Comparison of ENCODE assay signal across 8 cellular contexts in genomic region chr20:32470025-32470861, GRCh38.
DNase-seq lines count a peak whose midpoint lies in the region; ATAC-seq and TF ChIP-seq lines count a peak whose summit lies in the region.

No MANE protein-coding gene starts in this region.

- H3K36me3 ChIP-seq in H7 (replicated peaks; ENCODE audit: control insufficient read depth, insufficient read depth, low read length): peaks cover 14% of the 10 kb centered on the region
- no peaks in the 10 kb centered on the region for H3K36me3 ChIP-seq in esophagus (ENCODE audit: control insufficient read depth in 2 of 2, insufficient read depth in 2 of 2, low read length in 1 of 2)

- peak; percentile 48 for TF ChIP-seq CTCF in neural crest cell (conservative IDR thresholded peaks at IDR 0.05)

- no peak for ATAC-seq in GM21576 (IDR thresholded peaks at IDR 0.05; ENCODE audit: unreplicated experiment)

- H3K27me3 ChIP-seq in H7 (ENCODE audit: control insufficient read depth, insufficient read depth, low read length): no peaks in the 10 kb centered on the region
- no peaks in the 10 kb centered on the region for H3K27me3 ChIP-seq in esophagus (ENCODE audit: control insufficient read depth in 1 of 2, insufficient read depth in 2 of 2, low read length in 2 of 2)

- peaks cover 3% of the 10 kb centered on the region for H3K36me3 Mint-ChIP-seq in neural crest cell (ENCODE audit: low read depth)

- H3K27ac ChIP-seq in esophagus (ENCODE audit: low read depth in 2 of 2, low read length in 1 of 2): peak overlapping the region; percentile 39 to 41

- peaks cover 5 to 15% of the 10 kb centered on the region in 2 donors for H3K4me1 ChIP-seq in esophagus (ENCODE audit: control insufficient read depth in 2 of 2, insufficient read depth in 2 of 2, low read length in 1 of 2)

- H3K4me3 Mint-ChIP-seq in neural crest cell: peak overlapping the region; percentile 75

- H3K4me3 ChIP-seq in H7 (ENCODE audit: insufficient read depth, low read depth, low read length) (no peak overlapping the region), esophagus (ENCODE audit: low read depth in 1 of 2, low read length in 2 of 2) (no peak overlapping the region)

- peaks cover 3% of the 10 kb centered on the region for H3K27me3 Mint-ChIP-seq in neural crest cell (ENCODE audit: low read depth)

- H3K9me3 ChIP-seq in esophagus (ENCODE audit: control insufficient read depth in 2 of 2, insufficient read depth in 1 of 2, low read depth in 1 of 2, low read length in 1 of 2): no peaks in the 10 kb centered on the region

- peak overlapping the region; percentile 75 for H3K27ac Mint-ChIP-seq in neural crest cell (ENCODE audit: unreplicated experiment)

- 67 to 71% methylated on average over 27 of the region's 27 CpGs for WGBS in esophagus, 2 donors

- peaks cover 72% of the 10 kb centered on the region for H3K4me1 Mint-ChIP-seq in neural crest cell

- DNase-seq in AML-193 (lab: John Stamatoyannopoulos, UW): peak; percentile 36 to 59
- DNase-seq in H7: peak; percentile 97
- peak; percentile 74 to 81 for DNase-seq in SW 1271 (lab: John Stamatoyannopoulos, UW)
- no peak for DNase-seq in neural crest cell (ENCODE audit: low read depth, low spot score)
- DNase-seq in ureter (ENCODE audit: low spot score): no peak
- no peak for DNase-seq in NCI-H345 treated with DMSO at 0.1 percent for 48 hours (lab: John Stamatoyannopoulos, UW; ENCODE audit: unreplicated experiment)

- no peaks in the 10 kb centered on the region for H3K9me3 Mint-ChIP-seq in neural crest cell

Comparison
In these comparisons a context has a peak if more than half of its experiments do, and no peak if none do; other contexts are left out.
1. DNase-seq: peak in AML-193 (2 of 2), H7 (single experiment) and SW 1271 (2 of 2); none in neural crest cell (single experiment), ureter (single experiment) and NCI-H345 treated with DMSO at 0.1 percent for 48 hours (single experiment).